In genomic region chr1:118204106-118204505, GRCh38 we compare ENCODE assay signal across 17 cellular contexts. TPM values are rescaled to one million over a fixed set of nuclear protein-coding genes. Genes with fewer than 3 reads are reported as not detected.
"Had no signal": no experiment of that assay in that cellular context is flagged by ENCODE, and none has a peak within 500 bp of the region (broad histone marks: within the 10 kb centered on the region; RNA-seq: fewer than 3 reads in every experiment).

No MANE protein-coding gene starts in this region.

- H3K4me3 ChIP-seq: ascending aorta, left lung, mucosa of descending colon, pancreas, sigmoid colon, thoracic aorta had no signal

- H3K4me1 Mint-ChIP-seq: memory B cell; naive thymus-derived CD8-positive, alpha-beta T cell had no signal

- H3K36me3 Mint-ChIP-seq: memory B cell had no signal

- H3K27me3 ChIP-seq: ascending aorta, left lung, pancreas, sigmoid colon had no signal

- H3K36me3 ChIP-seq: ascending aorta, left lung, pancreas, sigmoid colon, thoracic aorta had no signal

- H3K4me1 ChIP-seq: ascending aorta, left lung, pancreas, sigmoid colon had no signal

- H3K4me3 Mint-ChIP-seq: activated naive CD4-positive, alpha-beta T cell treated with anti-CD3 and anti-CD28 coated beads for 36 hours; effector memory CD8-positive, alpha-beta T cell; memory B cell; naive thymus-derived CD8-positive, alpha-beta T cell had no signal

- H3K9me3 Mint-ChIP-seq: activated naive CD4-positive, alpha-beta T cell treated with anti-CD3 and anti-CD28 coated beads for 36 hours; activated T-helper 2 cell treated with anti-CD3 and anti-CD28 coated beads, Interferon-gamma antibody, Interleukin-2, Interleukin-4, amounts not matched to agents 10 μg/mL and 5 μg/mL and 100 μg/mL, durations not matched to agents 14 hours and 24 hours and 36 hours had no signal

- H3K27me3 Mint-ChIP-seq: effector memory CD8-positive, alpha-beta T cell had no signal

- DNase-seq: activated CD4-positive, alpha-beta T cell treated with anti-CD3 and anti-CD28 coated beads for 1 hour; activated CD4-positive, alpha-beta T cell treated with anti-CD3 and anti-CD28 coated beads, Interleukin-2, amount 50 U/mL, for 48 hours; activated naive CD4-positive, alpha-beta T cell treated with anti-CD3 and anti-CD28 coated beads for 36 hours; dermis blood vessel endothelial cell; effector memory CD8-positive, alpha-beta T cell; hippocampal formation; left lung; mucosa of descending colon; naive thymus-derived CD8-positive, alpha-beta T cell; pancreas; sigmoid colon; stimulated activated CD4-positive, alpha-beta T cell treated with anti-CD3 and anti-CD28 coated beads, Interleukin-1b, Interleukin-23, amount 100 ng/mL, for 48 hours; T-helper 9 cell had no signal

- H3K27ac Mint-ChIP-seq: activated naive CD4-positive, alpha-beta T cell treated with anti-CD3 and anti-CD28 coated beads for 36 hours; activated T-helper 2 cell treated with anti-CD3 and anti-CD28 coated beads, Interferon-gamma antibody, Interleukin-2, Interleukin-4, amounts not matched to agents 10 μg/mL and 5 μg/mL and 100 μg/mL, durations not matched to agents 14 hours and 24 hours and 36 hours; effector memory CD8-positive, alpha-beta T cell; memory B cell; naive thymus-derived CD8-positive, alpha-beta T cell had no signal

- H3K9me3 ChIP-seq: ascending aorta, left lung, mucosa of descending colon, pancreas, sigmoid colon, thoracic aorta had no signal

- H3K27ac ChIP-seq: ascending aorta, left lung, pancreas, sigmoid colon, thoracic aorta had no signal

- ATAC-seq: effector memory CD8-positive, alpha-beta T cell; left lung; mucosa of descending colon; naive thymus-derived CD8-positive, alpha-beta T cell; pancreas had no signal

RNA-seq across cellular contexts. Expression of gene SPAG17, which starts 19.1 kb away (rescaled TPM):
- total RNA-seq: activated naive CD4-positive, alpha-beta T cell treated with anti-CD3 and anti-CD28 coated beads for 36 hours; activated T-helper 2 cell treated with anti-CD3 and anti-CD28 coated beads, Interferon-gamma antibody, Interleukin-2, Interleukin-4, amounts not matched to agents 10 μg/mL and 5 μg/mL and 100 μg/mL, durations not matched to agents 14 hours and 24 hours and 36 hours; ascending aorta; mucosa of descending colon; naive thymus-derived CD8-positive, alpha-beta T cell; sigmoid colon; thoracic aorta had no signal
- polyA plus RNA-seq: naive thymus-derived CD8-positive, alpha-beta T cell; sigmoid colon had no signal
